In genomic region chr9:120324996-120325642, GRCh38 we compare ENCODE assay signal across 13 cellular contexts.
DNase-seq lines count a peak whose midpoint lies in the region; ATAC-seq and TF ChIP-seq lines count a peak whose summit lies in the region.
"Had no signal": no experiment of that assay in that cellular context is flagged by ENCODE, and none has a peak within 500 bp of the region (broad histone marks: within the 10 kb centered on the region; RNA-seq: fewer than 3 reads in every experiment).

No MANE protein-coding gene starts in this region.

- H3K4me1 ChIP-seq in mesenchymal stem cell (ENCODE audit: control insufficient read depth, insufficient read depth, low read depth, low read length): no peaks in the 10 kb centered on the region
- no peaks in the 10 kb centered on the region for H3K4me1 ChIP-seq in testis

- 17% methylated on average over 5 of the region's 5 CpGs for WGBS in mesenchymal stem cell
- 59 to 80% methylated on average over 5 of the region's 5 CpGs for WGBS in testis, 2 donors

- H3K9ac ChIP-seq in mesenchymal stem cell (ENCODE audit: low read length): no peak overlapping the region

- H3K4ac ChIP-seq in mesenchymal stem cell (ENCODE audit: low read depth in 1 of 2, low read length in 2 of 2): no peak overlapping the region

- H3K14ac ChIP-seq in mesenchymal stem cell (ENCODE audit: low read length in 2 of 2): no peak overlapping the region

- intact Hi-C loops in testis (cut with DNase I; ENCODE audit: low total_unique reads): no loop called here

- no peak overlapping the region for H2AK5ac ChIP-seq in mesenchymal stem cell (ENCODE audit: low read length, severe bottlenecking)

- no peak overlapping the region for H3K4me2 ChIP-seq in mesenchymal stem cell (ENCODE audit: low read length, poor library complexity, severe bottlenecking)

- H3K18ac ChIP-seq in mesenchymal stem cell (ENCODE audit: low read depth in 1 of 2, low read length in 2 of 2): no peak overlapping the region

- no peak overlapping the region for H3K23ac ChIP-seq in mesenchymal stem cell (ENCODE audit: low read length in 2 of 2)

- ATAC-seq in HG03175 (IDR thresholded peaks at IDR 0.05; ENCODE audit: unreplicated experiment) (peak; percentile 50), GM21360 (IDR thresholded peaks at IDR 0.05; ENCODE audit: unreplicated experiment) (no peak), HG03571 (IDR thresholded peaks at IDR 0.05; ENCODE audit: unreplicated experiment) (no peak)

- peak; percentile 48 for DNase-seq in DMS 273 (lab: John Stamatoyannopoulos, UW; ENCODE audit: unreplicated experiment)
- no peak for DNase-seq in DMS 273 treated with DMSO at 0.1 percent for 48 hours (lab: John Stamatoyannopoulos, UW)
- peak; percentile 62 for DNase-seq in NOMO-1 treated with DMSO at 0.1 percent for 48 hours (lab: John Stamatoyannopoulos, UW; ENCODE audit: unreplicated experiment)
- peak; percentile 5 for DNase-seq in mesenchymal stem cell
- DNase-seq in testis: no peak
- DNase-seq: 8988T; activated naive CD8-positive, alpha-beta T cell treated with anti-CD3 and anti-CD28 coated beads for 36 hours; effector CD4-positive, alpha-beta T cell; NCI-H774; stimulated activated CD4-positive, alpha-beta T cell treated with anti-CD3 and anti-CD28 coated beads, Interleukin-1b, Interleukin-23, amount 100 ng/mL, for 48 hours had no signal

- H3K4me3 ChIP-seq in mesenchymal stem cell (ENCODE audit: insufficient read depth in 1 of 2, low read depth in 1 of 2, low read length in 2 of 2) (no peak overlapping the region), testis (no peak overlapping the region)

- H4K8ac ChIP-seq in mesenchymal stem cell (ENCODE audit: low read length): no peak overlapping the region

- no peak overlapping the region for H2AFZ ChIP-seq in mesenchymal stem cell (ENCODE audit: low read depth, low read length)

- no peak for TF ChIP-seq CTCF in testis (IDR thresholded peaks at IDR 0.05)

- H4K91ac ChIP-seq in mesenchymal stem cell (ENCODE audit: low read length): no peak overlapping the region

- H2BK12ac ChIP-seq in mesenchymal stem cell (ENCODE audit: low read length in 2 of 2): no peak overlapping the region

- H3K79me1 ChIP-seq in mesenchymal stem cell (replicated peaks; ENCODE audit: low read length, poor library complexity, severe bottlenecking): no peaks in the 10 kb centered on the region

- no peak overlapping the region for H2BK15ac ChIP-seq in mesenchymal stem cell (ENCODE audit: low read depth, poor library complexity, severe bottlenecking)

- H3K27me3 ChIP-seq in mesenchymal stem cell (ENCODE audit: control insufficient read depth in 1 of 2, insufficient read depth in 1 of 2, low read length in 2 of 2) (peaks cover 5 to 21% of the 10 kb centered on the region in 2 experiments), testis (no peaks in the 10 kb centered on the region)

- H3K9me3 ChIP-seq in mesenchymal stem cell (ENCODE audit: control insufficient read depth, low read length) (no peaks in the 10 kb centered on the region), testis (no peaks in the 10 kb centered on the region)

- H3K27ac ChIP-seq in mesenchymal stem cell (ENCODE audit: low read length, poor library complexity, severe bottlenecking) (no peak overlapping the region), testis (no peak overlapping the region)

- H2BK5ac ChIP-seq in mesenchymal stem cell (ENCODE audit: low read depth, low read length, poor library complexity, severe bottlenecking): no peak overlapping the region

- no peak overlapping the region for H2BK120ac ChIP-seq in mesenchymal stem cell (ENCODE audit: low read depth, low read length)

- no peak for TF ChIP-seq POLR2A in testis (IDR thresholded peaks at IDR 0.05)

- H3K36me3 ChIP-seq in mesenchymal stem cell (ENCODE audit: control insufficient read depth in 1 of 2, insufficient read depth in 2 of 2, low read depth in 1 of 2, low read length in 2 of 2) (no peaks in the 10 kb centered on the region), testis (ENCODE audit: low read depth, missing control alignments) (no peaks in the 10 kb centered on the region)

Comparison
In these comparisons a context has a peak if more than half of its experiments do, and no peak if none do; other contexts are left out.
1. DNase-seq: peak in DMS 273 (single experiment), NOMO-1 treated with DMSO at 0.1 percent for 48 hours (single experiment) and mesenchymal stem cell (single experiment); none in DMS 273 treated with DMSO at 0.1 percent for 48 hours (single experiment) and testis (single experiment).